26 cellular contexts compared by ENCODE assay signal in genomic region chr4:126007142-126007541, GRCh38.
"Had no signal": no experiment of that assay in that cellular context is flagged by ENCODE, and none has a peak within 500 bp of the region (broad histone marks: within the 10 kb centered on the region; RNA-seq: fewer than 3 reads in every experiment).

No MANE protein-coding gene starts in this region.

- H3K27me3 ChIP-seq: colonic mucosa, dorsolateral prefrontal cortex, esophagus muscularis mucosa, esophagus squamous epithelium, foreskin keratinocyte, gastrocnemius medialis, gastroesophageal sphincter, heart left ventricle, heart right ventricle had no signal

- H3K4me1 ChIP-seq: colonic mucosa, esophagus muscularis mucosa, esophagus squamous epithelium, foreskin keratinocyte, gastrocnemius medialis, gastroesophageal sphincter, heart left ventricle, heart right ventricle had no signal

- ATAC-seq: effector memory CD8-positive, alpha-beta T cell; esophagus mucosa; foreskin keratinocyte; gastrocnemius medialis; gastroesophageal sphincter; heart left ventricle; heart right ventricle had no signal

- H3K27ac ChIP-seq: colonic mucosa, coronary artery, dorsolateral prefrontal cortex, epithelial cell of prostate, esophagus muscularis mucosa, esophagus squamous epithelium, foreskin keratinocyte, gastrocnemius medialis, gastroesophageal sphincter, heart left ventricle, heart right ventricle had no signal

- DNase-seq: colonic mucosa; cortex of kidney; dermis blood vessel endothelial cell; dorsolateral prefrontal cortex; effector CD4-positive, alpha-beta T cell; effector CD8-positive, alpha-beta T cell; effector memory CD4-positive, alpha-beta T cell; effector memory CD8-positive, alpha-beta T cell; endodermal cell; erythroblast; esophagus squamous epithelium; foreskin fibroblast; foreskin keratinocyte; foreskin melanocyte; gastrocnemius medialis; glutamatergic neuron; head of caudate nucleus; heart left ventricle; heart right ventricle had no signal

- FAIRE-seq: colon, endothelial cell of umbilical vein had no signal

- H3K4me3 ChIP-seq: colonic mucosa, coronary artery, dorsolateral prefrontal cortex, esophagus muscularis mucosa, esophagus squamous epithelium, gastrocnemius medialis, gastroesophageal sphincter, heart left ventricle, heart right ventricle had no signal

- H3K36me3 ChIP-seq: colonic mucosa, esophagus muscularis mucosa, esophagus squamous epithelium, gastrocnemius medialis, gastroesophageal sphincter, heart left ventricle, heart right ventricle had no signal

- H3K9me3 ChIP-seq: colonic mucosa, gastrocnemius medialis had no signal
